ENCODE assay signal across 8 cellular contexts in genomic region chr21:34890724-34891609, GRCh38.
A peak's percentile ranks its signal among the peaks of the same experiment; 100 is the strongest.
DNase-seq lines count a peak whose midpoint lies in the region; ATAC-seq and TF ChIP-seq lines count a peak whose summit lies in the region.

No MANE protein-coding gene starts in this region.

- peak overlapping the region; percentile 75 for H3K4me2 ChIP-seq in DND-41 (ENCODE audit: insufficient read depth, low read length)
- H3K4me2 ChIP-seq in OCI-LY3 (ENCODE audit: low read length), result peak overlapping the region; percentile 88

- no peak for DNase-seq in DND-41
- peak; percentile 63 for DNase-seq in ecto neural progenitor cell (ENCODE audit: low spot score)
- DNase-seq in mesothelial cell of epicardium (ENCODE audit: low spot score in 2 of 2, unreplicated experiment in 2 of 2), result peak in 1 of 2 experiments; percentile 53
- peak in 1 of 2 donors; percentile 87 for DNase-seq in vagina (ENCODE audit: extremely low spot score in 2 of 2)
- no peak for DNase-seq in T1000 (lab: John Stamatoyannopoulos, UW)
- DNase-seq in HCEC 1CT, result no peak

- ATAC-seq in DND-41 (ENCODE audit: insufficient read depth, low read depth) (no peak), HG03095 (IDR thresholded peaks at IDR 0.05; ENCODE audit: unreplicated experiment) (no peak)

- H3K4me3 ChIP-seq in DND-41 (ENCODE audit: low read depth in 1 of 2, low read length in 2 of 2), result 0 out of 4 replicates have a peak overlapping the region, but pooled peaks of 1 of the 2 experiments have one; percentile 69
- H3K4me3 ChIP-seq in OCI-LY3 (ENCODE audit: low read length), result peak overlapping the region; percentile 98
- H3K4me3 ChIP-seq in vagina, result peak overlapping the region; percentile 64 to 84

- H3K9me3 Mint-ChIP-seq in mesothelial cell of epicardium, result no peaks in the 10 kb centered on the region

- H3K4me1 ChIP-seq in DND-41 (ENCODE audit: insufficient read depth, low read length) (peaks cover 59% of the 10 kb centered on the region), OCI-LY3 (ENCODE audit: low read length) (peaks cover 14% of the 10 kb centered on the region), vagina (peaks cover 12% of the 10 kb centered on the region)

- peaks cover 49% of the 10 kb centered on the region for H3K27me3 Mint-ChIP-seq in mesothelial cell of epicardium (ENCODE audit: low read depth)

- no peak for TF ChIP-seq POLR2A in vagina (IDR thresholded peaks at IDR 0.05)

- peak overlapping the region; percentile 97; the same call in 1 of the 2 replicates for H3K9ac ChIP-seq in DND-41 (ENCODE audit: low read depth, low read length)
- H3K9ac ChIP-seq in OCI-LY3 (ENCODE audit: low read length), result peak overlapping the region; percentile 66

- H3K36me3 Mint-ChIP-seq in mesothelial cell of epicardium, result no peaks in the 10 kb centered on the region

- H3K27me3 ChIP-seq in DND-41 (ENCODE audit: insufficient read depth, low read length, poor library complexity) (no peaks in the 10 kb centered on the region), OCI-LY3 (ENCODE audit: low read depth, low read length) (peaks cover 9% of the 10 kb centered on the region; the same call in 1 of the 2 replicates), vagina (no peaks in the 10 kb centered on the region)

- peak overlapping the region; percentile 96; the same call in 1 of the 2 replicates for H3K27ac ChIP-seq in DND-41 (ENCODE audit: low read length)
- no peak overlapping the region for H3K27ac ChIP-seq in OCI-LY3 (ENCODE audit: low read length)
- peak overlapping the region; percentile 90 for H3K27ac ChIP-seq in vagina

- H3K4me3 Mint-ChIP-seq in mesothelial cell of epicardium, result peak overlapping the region; percentile 68

- TF ChIP-seq CTCF in DND-41 (IDR thresholded peaks at IDR 0.05; ENCODE audit: borderline replicate concordance, extremely low read depth, low read length, poor library complexity, severe bottlenecking), result no peak
- TF ChIP-seq CTCF in OCI-LY3 (IDR thresholded peaks at IDR 0.05; ENCODE audit: low read depth, low read length), result no peak
- TF ChIP-seq CTCF in mesothelial cell of epicardium (IDR thresholded peaks at IDR 0.05; ENCODE audit: unreplicated experiment), result no peak
- peak in 1 of 3 experiments; percentile 10 for TF ChIP-seq CTCF in vagina (IDR thresholded peaks at IDR 0.05)

- peaks cover 100% of the 10 kb centered on the region for H3K79me2 ChIP-seq in DND-41 (ENCODE audit: insufficient read depth, low read length)
- H3K79me2 ChIP-seq in OCI-LY3 (ENCODE audit: low read length), result peaks cover 50% of the 10 kb centered on the region

- H4K20me1 ChIP-seq in DND-41 (ENCODE audit: insufficient read depth, low read length) (peaks cover 36% of the 10 kb centered on the region), OCI-LY3 (ENCODE audit: insufficient read depth, low read length) (peaks cover 16% of the 10 kb centered on the region; the same call in 1 of the 2 replicates)

- H2AFZ ChIP-seq in DND-41 (ENCODE audit: low read depth, low read length), result no peak overlapping the region
- H2AFZ ChIP-seq in OCI-LY3 (ENCODE audit: low read depth, low read length), result no peak overlapping the region

- intact Hi-C loops in vagina (cut with DNase I), result loop anchor here (5.0 kb wide), 1 partner anchor 951 kb away; no protein-coding TSS in a partner anchor

- H3K9me3 ChIP-seq in DND-41 (ENCODE audit: insufficient read depth, low read length, severe bottlenecking), result no peaks in the 10 kb centered on the region
- H3K9me3 ChIP-seq in OCI-LY3 (ENCODE audit: insufficient read depth, low read length), result no peaks in the 10 kb centered on the region
- H3K9me3 ChIP-seq in vagina, result no peaks in the 10 kb centered on the region

- peaks cover 24% of the 10 kb centered on the region for H3K4me1 Mint-ChIP-seq in mesothelial cell of epicardium

- peaks cover 37% of the 10 kb centered on the region for H3K36me3 ChIP-seq in DND-41 (ENCODE audit: insufficient read depth, low read length)
- H3K36me3 ChIP-seq in OCI-LY3 (replicated peaks; ENCODE audit: low read depth, low read length), result peaks cover 14% of the 10 kb centered on the region
- H3K36me3 ChIP-seq in vagina, result no peaks in the 10 kb centered on the region

- H3K27ac Mint-ChIP-seq in mesothelial cell of epicardium, result peak overlapping the region; percentile 83
